25 cellular contexts compared by ENCODE assay signal in genomic region chr3:80006315-80006714, GRCh38.
"Had no signal": no experiment of that assay in that cellular context is flagged by ENCODE, and none has a peak within 500 bp of the region (broad histone marks: within the 10 kb centered on the region; RNA-seq: fewer than 3 reads in every experiment).

No MANE protein-coding gene starts in this region.

- H3K36me3 ChIP-seq: colonic mucosa, esophagus muscularis mucosa, esophagus squamous epithelium, gastrocnemius medialis, gastroesophageal sphincter, heart left ventricle, heart right ventricle had no signal

- FAIRE-seq: endothelial cell of umbilical vein had no signal

- H3K27ac ChIP-seq: colonic mucosa, coronary artery, dorsolateral prefrontal cortex, epithelial cell of prostate, esophagus muscularis mucosa, esophagus squamous epithelium, foreskin keratinocyte, gastrocnemius medialis, gastroesophageal sphincter, heart left ventricle, heart right ventricle had no signal

- DNase-seq: colonic mucosa; cortex of kidney; dermis blood vessel endothelial cell; dorsolateral prefrontal cortex; effector CD4-positive, alpha-beta T cell; effector CD8-positive, alpha-beta T cell; effector memory CD4-positive, alpha-beta T cell; effector memory CD8-positive, alpha-beta T cell; endodermal cell; erythroblast; esophagus squamous epithelium; foreskin fibroblast; foreskin keratinocyte; foreskin melanocyte; gastrocnemius medialis; glutamatergic neuron; head of caudate nucleus; heart left ventricle; heart right ventricle had no signal

- ATAC-seq: effector memory CD8-positive, alpha-beta T cell; esophagus mucosa; foreskin keratinocyte; gastrocnemius medialis; gastroesophageal sphincter; heart left ventricle; heart right ventricle had no signal

- H3K27me3 ChIP-seq: colonic mucosa, esophagus muscularis mucosa, esophagus squamous epithelium, foreskin keratinocyte, gastrocnemius medialis, gastroesophageal sphincter, heart left ventricle, heart right ventricle had no signal

- H3K9me3 ChIP-seq: colonic mucosa, esophagus squamous epithelium, gastrocnemius medialis, gastroesophageal sphincter, heart left ventricle had no signal

- H3K4me1 ChIP-seq: colonic mucosa, esophagus muscularis mucosa, esophagus squamous epithelium, foreskin keratinocyte, gastrocnemius medialis, gastroesophageal sphincter, heart left ventricle, heart right ventricle had no signal

- H3K4me3 ChIP-seq: colonic mucosa, coronary artery, dorsolateral prefrontal cortex, esophagus muscularis mucosa, esophagus squamous epithelium, gastrocnemius medialis, gastroesophageal sphincter, heart left ventricle, heart right ventricle had no signal
